8 cellular contexts compared by ENCODE assay signal in the genomic region with DNA sequence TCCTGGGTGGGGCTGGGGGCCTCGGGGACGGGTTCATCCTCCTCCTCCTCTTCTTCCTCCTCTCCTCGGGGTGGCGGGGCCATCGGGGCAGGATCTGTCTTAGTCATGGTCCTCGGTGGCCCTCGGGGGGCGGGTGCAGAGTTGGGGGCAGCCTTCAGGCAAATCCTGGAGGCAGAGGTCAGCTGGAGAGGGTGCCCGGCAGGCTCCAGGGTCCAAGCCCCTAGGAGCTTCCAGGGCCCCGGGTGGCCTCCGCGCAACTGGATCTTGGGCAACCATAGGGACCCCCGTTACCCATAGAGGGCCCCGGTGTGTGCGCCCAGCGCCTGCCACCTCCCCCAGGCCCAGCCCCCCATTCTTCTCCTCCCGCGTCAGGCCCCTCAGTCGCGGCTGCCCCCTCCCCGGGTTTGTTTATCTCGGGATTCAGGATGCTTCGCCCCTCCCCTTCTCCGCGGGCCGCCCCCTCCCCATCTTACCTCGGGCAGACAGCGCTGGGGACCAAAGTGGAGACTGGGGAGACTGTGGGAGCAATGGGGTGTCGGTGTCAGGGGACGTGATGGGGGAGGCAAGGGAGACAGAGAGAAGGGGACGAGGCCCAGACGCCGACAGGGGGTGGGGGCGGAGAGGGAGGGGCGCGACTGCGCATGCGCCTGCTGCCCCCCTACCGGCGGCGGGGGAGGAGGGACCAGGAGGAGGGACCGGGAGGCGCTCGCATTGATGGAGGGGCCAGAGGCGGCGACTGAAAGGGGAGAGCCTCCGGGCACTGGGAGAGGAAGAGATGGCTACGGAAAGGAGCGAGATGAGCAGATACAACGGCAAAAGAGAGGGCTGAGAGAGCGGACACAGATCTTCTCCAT. TPM values are rescaled to one million over a fixed set of nuclear protein-coding genes. Genes with fewer than 3 reads are reported as not detected.
DNase-seq lines count a peak whose midpoint lies in the region; ATAC-seq and TF ChIP-seq lines count a peak whose summit lies in the region.

A gene with protein sequence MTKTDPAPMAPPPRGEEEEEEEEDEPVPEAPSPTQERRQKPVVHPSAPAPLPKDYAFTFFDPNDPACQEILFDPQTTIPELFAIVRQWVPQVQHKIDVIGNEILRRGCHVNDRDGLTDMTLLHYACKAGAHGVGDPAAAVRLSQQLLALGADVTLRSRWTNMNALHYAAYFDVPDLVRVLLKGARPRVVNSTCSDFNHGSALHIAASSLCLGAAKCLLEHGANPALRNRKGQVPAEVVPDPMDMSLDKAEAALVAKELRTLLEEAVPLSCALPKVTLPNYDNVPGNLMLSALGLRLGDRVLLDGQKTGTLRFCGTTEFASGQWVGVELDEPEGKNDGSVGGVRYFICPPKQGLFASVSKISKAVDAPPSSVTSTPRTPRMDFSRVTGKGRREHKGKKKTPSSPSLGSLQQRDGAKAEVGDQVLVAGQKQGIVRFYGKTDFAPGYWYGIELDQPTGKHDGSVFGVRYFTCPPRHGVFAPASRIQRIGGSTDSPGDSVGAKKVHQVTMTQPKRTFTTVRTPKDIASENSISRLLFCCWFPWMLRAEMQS (minus strand): TSS at position 623 of the 854 bp plus-strand sequence. CDS start 516 bp downstream, at position 107.

- no peak within 1 kb of the TSS for H3K27ac ChIP-seq in CD4-positive, alpha-beta T cell (ENCODE audit: low read depth, low read length)

- H3K4me3 Mint-ChIP-seq in CD4-positive, alpha-beta T cell, result peak within 1 kb of the TSS; percentile 45

- H3K4me1 Mint-ChIP-seq in CD4-positive, alpha-beta T cell (ENCODE audit: low read depth), result peaks cover 30% of the 10 kb centered on the region

- H3K36me3 Mint-ChIP-seq in CD4-positive, alpha-beta T cell (ENCODE audit: low read depth), result peaks cover 5% of the 10 kb centered on the region

- no peaks in the 10 kb centered on the region for H3K27me3 ChIP-seq in CD4-positive, alpha-beta T cell (ENCODE audit: control insufficient read depth, insufficient read depth, low read length)

- POLR2A ChIA-PET in CD4-positive, alpha-beta T cell (lab: Charles Lee), result no interaction called here

- no peak for ATAC-seq in CD4-positive, alpha-beta T cell (ENCODE audit: poor library complexity)
- ATAC-seq in esophagus mucosa (peak; percentile 7), HG02884 (IDR thresholded peaks at IDR 0.05; ENCODE audit: unreplicated experiment) (no peak)

- no peak within 1 kb of the TSS for H3K27ac Mint-ChIP-seq in CD4-positive, alpha-beta T cell

- no peaks in the 10 kb centered on the region for H3K27me3 Mint-ChIP-seq in CD4-positive, alpha-beta T cell

- intact Hi-C loops in CD4-positive, alpha-beta T cell (cut with DNase I, micrococcal nuclease), result no loop called here

- H3K9me3 ChIP-seq in CD4-positive, alpha-beta T cell (ENCODE audit: control insufficient read depth, low read length), result no peaks in the 10 kb centered on the region

- H3K9me3 Mint-ChIP-seq in CD4-positive, alpha-beta T cell, result no peaks in the 10 kb centered on the region

- CTCF ChIA-PET in CD4-positive, alpha-beta T cell (lab: Charles Lee), result no interaction called here

- TF ChIP-seq CTCF in CD4-positive, alpha-beta T cell (IDR thresholded peaks at IDR 0.05), result no peak

- DNase-seq in CD4-positive, alpha-beta T cell, result peak in 8 of 10 experiments; percentile 12 to 54 (median 32)
- DNase-seq in NCI-H1105 (lab: John Stamatoyannopoulos, UW) (peak; percentile 85), midbrain (lab: John Stamatoyannopoulos, UW) (peak; percentile 88), D341Med (ENCODE audit: low spot score) (no peak)
- DNase-seq in activated CD8-positive, alpha-beta memory T cell treated with anti-CD3 and anti-CD28 coated beads, Interleukin-2, amount 50 U/mL, for 4 hours, result peak; percentile 59
- DNase-seq in stimulated activated CD8-positive, alpha-beta memory T cell treated with anti-CD3 and anti-CD28 coated beads, Interleukin-4, amount 100 ng/mL, for 4 hours (ENCODE audit: low read depth in 2 of 2, low spot score in 1 of 2), result peak; percentile 10 to 29

RNA-seq across cellular contexts. Expression of the gene that starts here (rescaled TPM):
- under 1 TPM; 0.47 to 0.85 TPM for total RNA-seq in CD4-positive, alpha-beta T cell
- 1.3 TPM for total RNA-seq in esophagus mucosa

Comparison
In these comparisons a context has a peak if more than half of its experiments do, and no peak if none do; other contexts are left out.
1. Peak in DNase-seq in CD4-positive, alpha-beta T cell; RNA of the gene not detected or under 1 TPM.